In the genomic region with DNA sequence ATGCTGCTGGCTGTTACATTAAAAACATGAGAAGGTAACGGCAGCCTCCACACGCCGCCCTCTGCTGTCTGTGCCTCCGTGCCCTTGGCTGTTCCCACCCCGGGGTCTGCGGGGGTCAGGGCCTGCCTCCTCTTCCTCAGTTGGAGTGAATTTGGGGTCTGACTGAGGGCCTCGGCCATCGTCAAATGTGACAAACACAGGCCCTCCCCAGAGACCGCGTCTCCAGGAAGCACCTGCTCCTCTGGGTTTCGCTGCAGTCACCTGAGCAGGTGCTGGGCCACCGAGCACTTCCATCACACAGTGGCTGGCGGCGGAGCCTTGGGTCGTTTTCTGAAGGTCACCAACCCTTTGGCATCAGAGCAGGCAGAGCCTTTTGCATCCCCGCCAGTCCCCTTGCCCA, we compare ENCODE assay signal across 10 cellular contexts.
DNase-seq lines count a peak whose midpoint lies in the region; ATAC-seq and TF ChIP-seq lines count a peak whose summit lies in the region.
"Had no signal": no experiment of that assay in that cellular context is flagged by ENCODE, and none has a peak within 500 bp of the region (broad histone marks: within the 10 kb centered on the region; RNA-seq: fewer than 3 reads in every experiment).

No MANE protein-coding gene starts in this region.

- H3K9me3 ChIP-seq in testis = no peaks in the 10 kb centered on the region

- H3K27me3 ChIP-seq in testis = no peaks in the 10 kb centered on the region

- H3K4me3 Mint-ChIP-seq in activated naive CD8-positive, alpha-beta T cell treated with anti-CD3 and anti-CD28 coated beads, Interleukin-2, amount 50 U/mL, for 24 hours = no peak overlapping the region
- H3K4me3 Mint-ChIP-seq: activated naive CD4-positive, alpha-beta T cell treated with anti-CD3 and anti-CD28 coated beads for 36 hours had no signal

- H3K4me1 ChIP-seq in testis = no peaks in the 10 kb centered on the region

- no peak for TF ChIP-seq POLR2A in testis (IDR thresholded peaks at IDR 0.05)

- H3K4me3 ChIP-seq in GM12875 (ENCODE audit: low read depth, low read length) (peak overlapping the region; percentile 19), testis (no peak overlapping the region)

- H3K27ac Mint-ChIP-seq in activated naive CD8-positive, alpha-beta T cell treated with anti-CD3 and anti-CD28 coated beads, Interleukin-2, amount 50 U/mL, for 24 hours = peak overlapping the region; percentile 65
- H3K27ac Mint-ChIP-seq: activated naive CD4-positive, alpha-beta T cell treated with anti-CD3 and anti-CD28 coated beads for 36 hours had no signal

- intact Hi-C loops in testis (cut with DNase I; ENCODE audit: low total_unique reads) = no loop called here

- peak; percentile 36 for ATAC-seq in HG03175 (IDR thresholded peaks at IDR 0.05; ENCODE audit: unreplicated experiment)
- no peak for ATAC-seq in activated naive CD8-positive, alpha-beta T cell treated with anti-CD3 and anti-CD28 coated beads, Interleukin-2, amount 50 U/mL, for 24 hours

- H3K27me3 Mint-ChIP-seq in activated naive CD8-positive, alpha-beta T cell treated with anti-CD3 and anti-CD28 coated beads, Interleukin-2, amount 50 U/mL, for 24 hours = no peaks in the 10 kb centered on the region
- H3K27me3 Mint-ChIP-seq: CD4-positive, CD25-positive, alpha-beta regulatory T cell had no signal

- H3K36me3 Mint-ChIP-seq in activated naive CD8-positive, alpha-beta T cell treated with anti-CD3 and anti-CD28 coated beads, Interleukin-2, amount 50 U/mL, for 24 hours (ENCODE audit: low read depth) = peaks cover 54% of the 10 kb centered on the region

- 89 to 93% methylated on average over 5 to 16 of the region's 16 CpGs for WGBS in testis, 2 donors

- H3K27ac ChIP-seq in testis = no peak overlapping the region

- H3K36me3 ChIP-seq in testis (ENCODE audit: low read depth, missing control alignments) = no peaks in the 10 kb centered on the region

- H3K9me3 Mint-ChIP-seq in activated naive CD8-positive, alpha-beta T cell treated with anti-CD3 and anti-CD28 coated beads, Interleukin-2, amount 50 U/mL, for 24 hours = no peaks in the 10 kb centered on the region
- H3K9me3 Mint-ChIP-seq: activated naive CD4-positive, alpha-beta T cell treated with anti-CD3 and anti-CD28 coated beads for 36 hours had no signal

- in situ Hi-C loops in G401 (cut with HindIII; ENCODE audit: low sequenced_read_pairs) = no loop called here

- DNase-seq in GM20000 (ENCODE audit: low spot score) (peak; percentile 78), G401 (ENCODE audit: low spot score) (no peak), NCI-H510A treated with DMSO at 0.1 percent for 48 hours (lab: John Stamatoyannopoulos, UW) (no peak), testis (no peak)
- no peak for DNase-seq in activated naive CD8-positive, alpha-beta T cell treated with anti-CD3 and anti-CD28 coated beads, Interleukin-2, amount 50 U/mL, for 24 hours
- no peak for DNase-seq in activated CD4-positive, alpha-beta T cell treated with anti-CD3 and anti-CD28 coated beads, Interleukin-2, amount 50 U/mL, for 1 hour
- DNase-seq: activated naive CD4-positive, alpha-beta T cell treated with anti-CD3 and anti-CD28 coated beads for 36 hours; CD4-positive, CD25-positive, alpha-beta regulatory T cell had no signal

- H3K4me1 Mint-ChIP-seq in activated naive CD8-positive, alpha-beta T cell treated with anti-CD3 and anti-CD28 coated beads, Interleukin-2, amount 50 U/mL, for 24 hours = peaks cover 25% of the 10 kb centered on the region

- no peak for TF ChIP-seq CTCF in GM12875 (IDR thresholded peaks at IDR 0.05; ENCODE audit: borderline replicate concordance, insufficient read depth, low read depth, low read length)
- no peak for TF ChIP-seq CTCF in GM20000 (IDR thresholded peaks at IDR 0.05; ENCODE audit: extremely low read depth, missing control alignments)
- no peak for TF ChIP-seq CTCF in testis (IDR thresholded peaks at IDR 0.05)
